In the genomic region with DNA sequence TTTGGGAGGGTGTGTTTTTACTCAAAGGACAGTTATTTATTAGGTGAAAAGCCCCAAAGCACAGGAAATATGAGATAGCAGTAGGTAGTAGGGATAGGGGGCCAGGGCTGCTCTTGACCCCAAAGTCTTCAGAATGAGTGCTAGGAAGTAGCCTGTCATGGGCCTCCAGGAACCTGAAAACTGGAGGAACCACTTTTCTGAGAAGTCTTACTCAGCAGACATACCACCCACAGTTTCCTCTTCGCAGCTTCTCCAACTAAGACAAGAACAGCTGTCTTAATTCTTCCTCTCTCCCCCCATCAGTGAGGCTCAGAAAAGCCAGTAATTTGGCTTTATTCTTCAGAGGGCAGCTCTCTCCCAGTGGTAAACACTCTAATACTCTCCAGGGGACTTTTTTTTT, we compare ENCODE assay signal across 8 cellular contexts.
DNase-seq lines count a peak whose midpoint lies in the region; ATAC-seq and TF ChIP-seq lines count a peak whose summit lies in the region.

No MANE protein-coding gene starts in this region.

- H3K4me1 ChIP-seq in muscle layer of duodenum (ENCODE audit: control insufficient read depth in 1 of 2, insufficient read depth in 2 of 2, low read length in 2 of 2): no peaks in the 10 kb centered on the region

- peak; percentile 26 for DNase-seq in GM06990 (ENCODE audit: extremely low read depth, insufficient read length)
- DNase-seq in KG1 (lab: John Stamatoyannopoulos, UW): peak; percentile 83
- DNase-seq in activated naive CD8-positive, alpha-beta T cell treated with anti-CD3 and anti-CD28 coated beads, Interleukin-2, amount 10 ng/mL, durations not matched to agents 7 days and 5 days: no peak
- DNase-seq in kidney glomerular epithelial cell (lab: John Stamatoyannopoulos, UW): no peak
- DNase-seq in nucleus accumbens (lab: John Stamatoyannopoulos, UW): no peak
- no peak for DNase-seq in NCI-H1417 treated with DMSO at 0.1 percent for 48 hours (lab: John Stamatoyannopoulos, UW)

- peak overlapping the region; percentile 72 for H3K27ac Mint-ChIP-seq in activated naive CD8-positive, alpha-beta T cell treated with anti-CD3 and anti-CD28 coated beads, Interleukin-2, amount 10 ng/mL, durations not matched to agents 7 days and 5 days

- no peaks in the 10 kb centered on the region for H3K9me3 ChIP-seq in muscle layer of duodenum (ENCODE audit: control insufficient read depth in 1 of 2, low read length in 2 of 2)

- POLR2A ChIA-PET in activated naive CD8-positive, alpha-beta T cell treated with anti-CD3 and anti-CD28 coated beads, Interleukin-2, amount 10 ng/mL, durations not matched to agents 7 days and 5 days (lab: Charles Lee): interaction anchor here (1.7 kb wide), 1 partner anchor 84 kb away, joined by 8 read pairs; a partner anchor contains a TSS

- H3K27me3 ChIP-seq in GM06990 (replicated peaks; ENCODE audit: control insufficient read depth, insufficient read depth, low read length) (no peaks in the 10 kb centered on the region), muscle layer of duodenum (ENCODE audit: low read depth, low read length) (no peaks in the 10 kb centered on the region)

- TF ChIP-seq CTCF in GM06990 (IDR thresholded peaks at IDR 0.05; ENCODE audit: insufficient read depth, low read length, poor library complexity, severe bottlenecking): no peak

- H3K36me3 ChIP-seq in GM06990 (ENCODE audit: control insufficient read depth, insufficient read depth, low read length) (no peaks in the 10 kb centered on the region), muscle layer of duodenum (ENCODE audit: control insufficient read depth in 1 of 2, insufficient read depth in 2 of 2, low read length in 2 of 2) (no peaks in the 10 kb centered on the region)

- H3K9me3 Mint-ChIP-seq in activated naive CD8-positive, alpha-beta T cell treated with anti-CD3 and anti-CD28 coated beads, Interleukin-2, amount 10 ng/mL, durations not matched to agents 7 days and 5 days: no peaks in the 10 kb centered on the region

- H3K27me3 Mint-ChIP-seq in activated naive CD8-positive, alpha-beta T cell treated with anti-CD3 and anti-CD28 coated beads, Interleukin-2, amount 10 ng/mL, durations not matched to agents 7 days and 5 days: no peaks in the 10 kb centered on the region

- peaks cover 30% of the 10 kb centered on the region for H3K36me3 Mint-ChIP-seq in activated naive CD8-positive, alpha-beta T cell treated with anti-CD3 and anti-CD28 coated beads, Interleukin-2, amount 10 ng/mL, durations not matched to agents 7 days and 5 days

- ATAC-seq in GM21515 (IDR thresholded peaks at IDR 0.05; ENCODE audit: unreplicated experiment): peak; percentile 67
- ATAC-seq in activated naive CD8-positive, alpha-beta T cell treated with anti-CD3 and anti-CD28 coated beads, Interleukin-2, amount 10 ng/mL, durations not matched to agents 7 days and 5 days (ENCODE audit: low read depth): peak; percentile 91

- peaks cover 64% of the 10 kb centered on the region for H3K4me1 Mint-ChIP-seq in activated naive CD8-positive, alpha-beta T cell treated with anti-CD3 and anti-CD28 coated beads, Interleukin-2, amount 10 ng/mL, durations not matched to agents 7 days and 5 days

- no peak overlapping the region for H3K4me3 ChIP-seq in GM06990 (replicated peaks; ENCODE audit: low read depth, low read length)
- no peak overlapping the region for H3K4me3 ChIP-seq in muscle layer of duodenum (ENCODE audit: low read depth in 1 of 2, low read length in 2 of 2)

- H3K4me3 Mint-ChIP-seq in activated naive CD8-positive, alpha-beta T cell treated with anti-CD3 and anti-CD28 coated beads, Interleukin-2, amount 10 ng/mL, durations not matched to agents 7 days and 5 days: peak overlapping the region; percentile 62

- peak overlapping the region; percentile 36 for H3K27ac ChIP-seq in muscle layer of duodenum (ENCODE audit: low read length)

Comparison
In these comparisons a context has a peak if more than half of its experiments do, and no peak if none do; other contexts are left out.
1. DNase-seq: peak in GM06990 (single experiment) and KG1 (single experiment); none in activated naive CD8-positive, alpha-beta T cell treated with anti-CD3 and anti-CD28 coated beads, Interleukin-2, amount 10 ng/mL, durations not matched to agents 7 days and 5 days (single experiment), kidney glomerular epithelial cell (single experiment), nucleus accumbens (0 of 56) and NCI-H1417 treated with DMSO at 0.1 percent for 48 hours (single experiment).